ENCODE assay signal across 1 cellular context in genomic region chr1:86616871-86617270, GRCh38.
A peak's percentile ranks its signal among the peaks of the same experiment; 100 is the strongest.
TF ChIP-seq lines count a peak whose summit lies in the region.

No MANE protein-coding gene starts in this region.

TF ChIP-seq in GM12878, 131 proteins besides CTCF, POLR2A, EP300 and RAD21 (continued from another document):
- TF ChIP-seq ATF2 (IDR thresholded peaks at IDR 0.05; ENCODE audit: low read length) (peak; percentile 82), SRF (IDR thresholded peaks at IDR 0.05; ENCODE audit: low read depth in 2 of 2, low read length in 2 of 2) (peak in 1 of 2 experiments; percentile 69; a peak in 2 of 4 replicates), DPF2 (IDR thresholded peaks at IDR 0.05) (peak; percentile 99), CBX5 (IDR thresholded peaks at IDR 0.05; ENCODE audit: low read depth) (peak; percentile 73; the same call in 1 of the 2 replicates), IKZF2 (IDR thresholded peaks at IDR 0.05) (peak; percentile 88), SMAD5 (IDR thresholded peaks at IDR 0.05; ENCODE audit: low read depth) (no peak), TCF12 (IDR thresholded peaks at IDR 0.05; ENCODE audit: low read depth, low read length) (0 out of 2 replicates have a peak, but pooled peaks have one; percentile 61), CREM (IDR thresholded peaks at IDR 0.05; ENCODE audit: low read depth) (peak; percentile 53; the same call in 1 of the 2 replicates), EGR1 (IDR thresholded peaks at IDR 0.05; ENCODE audit: borderline replicate concordance in 1 of 2, low read depth in 2 of 2, low read length in 2 of 2) (peak in 1 of 2 experiments; percentile 87; a peak in 2 of 3 replicates), NFIC (IDR thresholded peaks at IDR 0.05; ENCODE audit: low read depth, low read length) (peak; percentile 72), JUND (IDR thresholded peaks at IDR 0.05; ENCODE audit: low read depth, low read length) (peak; percentile 83), BCL11A (IDR thresholded peaks at IDR 0.05; ENCODE audit: low read depth, low read length) (peak; percentile 96), KAT2A (conservative IDR thresholded peaks at IDR 0.05; ENCODE audit: control insufficient read depth, low read depth, low read length) (no peak), HDAC2 (IDR thresholded peaks at IDR 0.05) (no peak), ZZZ3 (IDR thresholded peaks at IDR 0.05; ENCODE audit: control insufficient read depth, insufficient read length, low read depth) (no peak), CREB1 (IDR thresholded peaks at IDR 0.05; ENCODE audit: low read depth) (no peak), PKNOX1 (IDR thresholded peaks at IDR 0.05) (peak; percentile 46), MTA3 (IDR thresholded peaks at IDR 0.05; ENCODE audit: borderline replicate concordance, low read length) (peak; percentile 60; the same call in 1 of the 2 replicates), RCOR1 (conservative IDR thresholded peaks at IDR 0.05; ENCODE audit: low read depth, low read length) (0 out of 2 replicates have a peak, but pooled peaks have one; percentile 34), GATAD2B (conservative IDR thresholded peaks at IDR 0.05; ENCODE audit: low read depth) (0 out of 2 replicates have a peak, but pooled peaks have one; percentile 40), BCL3 (IDR thresholded peaks at IDR 0.05; ENCODE audit: borderline replicate concordance, insufficient read depth, low read depth, low read length, poor library complexity, severe bottlenecking) (no peak), ZBED1 (IDR thresholded peaks at IDR 0.05; ENCODE audit: borderline replicate concordance) (peak; percentile 63; the same call in 1 of the 2 replicates), NR2F1 (conservative IDR thresholded peaks at IDR 0.05) (peak; percentile 85), JUNB (IDR thresholded peaks at IDR 0.05) (peak; percentile 96), RUNX3 (IDR thresholded peaks at IDR 0.05; ENCODE audit: low read length) (peak; percentile 64)
- TF ChIP-seq, protein P1, sequence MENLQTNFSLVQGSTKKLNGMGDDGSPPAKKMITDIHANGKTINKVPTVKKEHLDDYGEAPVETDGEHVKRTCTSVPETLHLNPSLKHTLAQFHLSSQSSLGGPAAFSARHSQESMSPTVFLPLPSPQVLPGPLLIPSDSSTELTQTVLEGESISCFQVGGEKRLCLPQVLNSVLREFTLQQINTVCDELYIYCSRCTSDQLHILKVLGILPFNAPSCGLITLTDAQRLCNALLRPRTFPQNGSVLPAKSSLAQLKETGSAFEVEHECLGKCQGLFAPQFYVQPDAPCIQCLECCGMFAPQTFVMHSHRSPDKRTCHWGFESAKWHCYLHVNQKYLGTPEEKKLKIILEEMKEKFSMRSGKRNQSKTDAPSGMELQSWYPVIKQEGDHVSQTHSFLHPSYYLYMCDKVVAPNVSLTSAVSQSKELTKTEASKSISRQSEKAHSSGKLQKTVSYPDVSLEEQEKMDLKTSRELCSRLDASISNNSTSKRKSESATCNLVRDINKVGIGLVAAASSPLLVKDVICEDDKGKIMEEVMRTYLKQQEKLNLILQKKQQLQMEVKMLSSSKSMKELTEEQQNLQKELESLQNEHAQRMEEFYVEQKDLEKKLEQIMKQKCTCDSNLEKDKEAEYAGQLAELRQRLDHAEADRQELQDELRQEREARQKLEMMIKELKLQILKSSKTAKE (IDR thresholded peaks at IDR 0.05; ENCODE audit: low read depth, poor library complexity, severe bottlenecking): peak; percentile 67
- TF ChIP-seq, protein P2, sequence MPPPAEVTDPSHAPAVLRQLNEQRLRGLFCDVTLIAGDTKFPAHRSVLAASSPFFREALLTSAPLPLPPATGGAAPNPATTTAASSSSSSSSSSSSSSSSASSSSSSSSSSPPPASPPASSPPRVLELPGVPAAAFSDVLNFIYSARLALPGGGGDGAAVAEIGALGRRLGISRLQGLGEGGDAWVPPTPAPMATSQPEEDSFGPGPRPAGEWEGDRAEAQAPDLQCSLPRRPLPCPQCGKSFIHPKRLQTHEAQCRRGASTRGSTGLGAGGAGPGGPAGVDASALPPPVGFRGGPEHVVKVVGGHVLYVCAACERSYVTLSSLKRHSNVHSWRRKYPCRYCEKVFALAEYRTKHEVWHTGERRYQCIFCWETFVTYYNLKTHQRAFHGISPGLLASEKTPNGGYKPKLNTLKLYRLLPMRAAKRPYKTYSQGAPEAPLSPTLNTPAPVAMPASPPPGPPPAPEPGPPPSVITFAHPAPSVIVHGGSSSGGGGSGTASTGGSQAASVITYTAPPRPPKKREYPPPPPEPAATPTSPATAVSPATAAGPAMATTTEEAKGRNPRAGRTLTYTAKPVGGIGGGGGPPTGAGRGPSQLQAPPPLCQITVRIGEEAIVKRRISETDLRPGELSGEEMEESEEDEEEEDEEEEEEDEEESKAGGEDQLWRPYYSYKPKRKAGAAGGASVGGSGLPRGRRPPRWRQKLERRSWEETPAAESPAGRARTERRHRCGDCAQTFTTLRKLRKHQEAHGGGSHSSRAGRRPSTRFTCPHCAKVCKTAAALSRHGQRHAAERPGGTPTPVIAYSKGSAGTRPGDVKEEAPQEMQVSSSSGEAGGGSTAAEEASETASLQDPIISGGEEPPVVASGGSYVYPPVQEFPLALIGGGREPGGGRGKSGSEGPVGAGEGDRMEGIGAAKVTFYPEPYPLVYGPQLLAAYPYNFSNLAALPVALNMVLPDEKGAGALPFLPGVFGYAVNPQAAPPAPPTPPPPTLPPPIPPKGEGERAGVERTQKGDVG (CRISPR knock-in tag; IDR thresholded peaks at IDR 0.05): no peak
- TF ChIP-seq, protein P3, sequence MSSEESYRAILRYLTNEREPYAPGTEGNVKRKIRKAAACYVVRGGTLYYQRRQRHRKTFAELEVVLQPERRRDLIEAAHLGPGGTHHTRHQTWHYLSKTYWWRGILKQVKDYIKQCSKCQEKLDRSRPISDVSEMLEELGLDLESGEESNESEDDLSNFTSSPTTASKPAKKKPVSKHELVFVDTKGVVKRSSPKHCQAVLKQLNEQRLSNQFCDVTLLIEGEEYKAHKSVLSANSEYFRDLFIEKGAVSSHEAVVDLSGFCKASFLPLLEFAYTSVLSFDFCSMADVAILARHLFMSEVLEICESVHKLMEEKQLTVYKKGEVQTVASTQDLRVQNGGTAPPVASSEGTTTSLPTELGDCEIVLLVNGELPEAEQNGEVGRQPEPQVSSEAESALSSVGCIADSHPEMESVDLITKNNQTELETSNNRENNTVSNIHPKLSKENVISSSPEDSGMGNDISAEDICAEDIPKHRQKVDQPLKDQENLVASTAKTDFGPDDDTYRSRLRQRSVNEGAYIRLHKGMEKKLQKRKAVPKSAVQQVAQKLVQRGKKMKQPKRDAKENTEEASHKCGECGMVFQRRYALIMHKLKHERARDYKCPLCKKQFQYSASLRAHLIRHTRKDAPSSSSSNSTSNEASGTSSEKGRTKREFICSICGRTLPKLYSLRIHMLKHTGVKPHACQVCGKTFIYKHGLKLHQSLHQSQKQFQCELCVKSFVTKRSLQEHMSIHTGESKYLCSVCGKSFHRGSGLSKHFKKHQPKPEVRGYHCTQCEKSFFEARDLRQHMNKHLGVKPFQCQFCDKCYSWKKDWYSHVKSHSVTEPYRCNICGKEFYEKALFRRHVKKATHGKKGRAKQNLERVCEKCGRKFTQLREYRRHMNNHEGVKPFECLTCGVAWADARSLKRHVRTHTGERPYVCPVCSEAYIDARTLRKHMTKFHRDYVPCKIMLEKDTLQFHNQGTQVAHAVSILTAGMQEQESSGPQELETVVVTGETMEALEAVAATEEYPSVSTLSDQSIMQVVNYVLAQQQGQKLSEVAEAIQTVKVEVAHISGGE (CRISPR knock-in tag; IDR thresholded peaks at IDR 0.05): no peak
